1 cellular context compared by ENCODE assay signal in the genomic region with DNA sequence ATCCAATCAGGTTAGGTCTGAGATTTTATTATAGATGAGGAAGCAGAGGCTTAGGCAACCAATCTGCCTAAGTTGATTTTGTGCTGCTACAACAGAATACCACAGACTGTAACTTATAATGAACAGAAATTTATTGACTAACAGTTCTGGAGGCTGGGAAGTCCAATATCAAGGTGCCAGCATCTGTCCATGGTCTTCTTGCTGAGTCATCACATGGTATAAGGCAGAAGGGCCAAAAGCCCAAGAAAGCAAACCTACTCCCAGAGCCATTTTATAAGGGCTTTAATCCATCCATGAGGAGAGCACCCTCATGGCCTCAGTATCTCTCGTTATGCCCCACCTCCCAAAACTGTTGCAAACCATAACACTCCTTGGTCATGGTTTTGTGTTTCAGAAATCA.
TF ChIP-seq lines count a peak whose summit lies in the region.

No MANE protein-coding gene starts in this region.

TF ChIP-seq in K562, 482 proteins besides CTCF, POLR2A, EP300 and RAD21 (continued from another document):
- TF ChIP-seq, protein P1, sequence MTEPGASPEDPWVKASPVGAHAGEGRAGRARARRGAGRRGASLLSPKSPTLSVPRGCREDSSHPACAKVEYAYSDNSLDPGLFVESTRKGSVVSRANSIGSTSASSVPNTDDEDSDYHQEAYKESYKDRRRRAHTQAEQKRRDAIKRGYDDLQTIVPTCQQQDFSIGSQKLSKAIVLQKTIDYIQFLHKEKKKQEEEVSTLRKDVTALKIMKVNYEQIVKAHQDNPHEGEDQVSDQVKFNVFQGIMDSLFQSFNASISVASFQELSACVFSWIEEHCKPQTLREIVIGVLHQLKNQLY (CRISPR knock-in tag; conservative IDR thresholded peaks at IDR 0.05) = no peak
- TF ChIP-seq HNRNPLL (IDR thresholded peaks at IDR 0.05; ENCODE audit: low read depth, low read length, poor library complexity, severe bottlenecking) (no peak), PHTF2 (CRISPR knock-in tag; IDR thresholded peaks at IDR 0.05) (no peak), NFE2 (IDR thresholded peaks at IDR 0.05; ENCODE audit: low read depth) (peak; percentile 58), BACH1 (tag; IDR thresholded peaks at IDR 0.05) (no peak), ETV6 (IDR thresholded peaks at IDR 0.05; ENCODE audit: borderline replicate concordance in 1 of 2, low read depth in 2 of 2, low read length in 1 of 2) (no peak), ETV6 (CRISPR knock-in tag; IDR thresholded peaks at IDR 0.05; ENCODE audit: borderline replicate concordance) (no peak), MAFG (tag; conservative IDR thresholded peaks at IDR 0.05) (peak; percentile 65), HDAC3 (IDR thresholded peaks at IDR 0.05; ENCODE audit: borderline replicate concordance, partially characterized antibody) (no peak)
